Comparison of ENCODE assay signal across 18 cellular contexts in genomic region chr9:34079181-34079580, GRCh38. TPM values are rescaled to one million over a fixed set of nuclear protein-coding genes. Genes with fewer than 3 reads are reported as not detected.
A peak's percentile ranks its signal among the peaks of the same experiment; 100 is the strongest.
DNase-seq lines count a peak whose midpoint lies in the region; ATAC-seq and TF ChIP-seq lines count a peak whose summit lies in the region.
"Had no signal": no experiment of that assay in that cellular context is flagged by ENCODE, and none has a peak within 500 bp of the region (broad histone marks: within the 10 kb centered on the region; RNA-seq: fewer than 3 reads in every experiment).

No MANE protein-coding gene starts in this region.

- intact Hi-C loops in Caco-2 (cut with micrococcal nuclease; ENCODE audit: unreplicated experiment), result no loop called here

- H3K27me3 Mint-ChIP-seq in Caco-2 (ENCODE audit: insufficient read depth, unreplicated experiment), result no peaks in the 10 kb centered on the region

- TF ChIP-seq CTCF in Caco-2 (IDR thresholded peaks at IDR 0.05; ENCODE audit: insufficient read depth in 1 of 2, low read depth in 1 of 2, low read length in 1 of 2, severe bottlenecking in 1 of 2, unreplicated experiment in 1 of 2), result no peak
- TF ChIP-seq CTCF in astrocyte of the spinal cord (IDR thresholded peaks at IDR 0.05; ENCODE audit: low read depth, low read length), result no peak

- peaks cover 4% of the 10 kb centered on the region for H3K36me3 Mint-ChIP-seq in Caco-2 (ENCODE audit: insufficient read depth, unreplicated experiment)
- no peaks in the 10 kb centered on the region for H3K36me3 Mint-ChIP-seq in activated naive CD4-positive, alpha-beta T cell treated with anti-CD3 and anti-CD28 coated beads, Interleukin-2, amount 50 U/mL, for 72 hours

- DNase-seq in Caco-2 (peak; percentile 37 to 51), HS-5 (ENCODE audit: low read depth) (peak; percentile 61), astrocyte of the spinal cord (ENCODE audit: low read depth, low spot score) (peak; percentile 27), iris pigment epithelial cell (ENCODE audit: low read depth) (peak; percentile 79), NCI-H1694 treated with DMSO at 0.1 percent for 48 hours (lab: John Stamatoyannopoulos, UW) (no peak)
- no peak for DNase-seq in activated naive CD4-positive, alpha-beta T cell treated with anti-CD3 and anti-CD28 coated beads, Interleukin-2, amount 50 U/mL, for 72 hours (ENCODE audit: low spot score in 2 of 2)
- DNase-seq: activated gamma-delta T cell treated with Interleukin-2 at 50 U/mL for 16 hours; DND-41; NCI-H446 treated with DMSO at 0.1 percent for 48 hours; RPMI8226; stimulated activated CD4-positive, alpha-beta T cell treated with anti-CD3 and anti-CD28 coated beads, Interleukin-1b, Interleukin-23, amount 100 ng/mL, for 48 hours; stimulated activated naive CD8-positive, alpha-beta T cell treated with anti-CD3 and anti-CD28 coated beads, Interleukin-15, Interleukin-2, amounts not matched to agents 100 U/mL and 50 U/mL, for 24 hours had no signal

- no peaks in the 10 kb centered on the region for H3K36me3 ChIP-seq in Caco-2 (ENCODE audit: control insufficient read depth, insufficient read depth, low read length)
- H3K36me3 ChIP-seq: cardiac muscle cell, prostate gland had no signal

- POLR2A ChIA-PET in Caco-2 (lab: Charles Lee), result no interaction called here

- no peak overlapping the region for H3K27ac Mint-ChIP-seq in Caco-2 (ENCODE audit: unreplicated experiment)
- peak overlapping the region in 1 of 2 donors; percentile 72 for H3K27ac Mint-ChIP-seq in activated naive CD4-positive, alpha-beta T cell treated with anti-CD3 and anti-CD28 coated beads, Interleukin-2, amount 50 U/mL, for 72 hours
- H3K27ac Mint-ChIP-seq: B cell; T-helper 2 cell treated with Interferon-gamma antibody and Interleukin-4, amounts not matched to agents 5 μg/mL and 100 μg/mL, for 36 hours had no signal

- no TSS peak for BruUV-seq in Caco-2 (replicated peaks; lab: Mats Ljungman, UMichigan)

- H3K4me3 ChIP-seq in Caco-2 (ENCODE audit: low read depth, low read length) (no peak overlapping the region), astrocyte of the spinal cord (ENCODE audit: low read depth, low read length) (no peak overlapping the region)
- H3K4me3 ChIP-seq: cardiac muscle cell, prostate gland had no signal

- no peaks in the 10 kb centered on the region for H3K9me3 ChIP-seq in Caco-2
- H3K9me3 ChIP-seq: prostate gland had no signal

- ATAC-seq in GM19452 (IDR thresholded peaks at IDR 0.05; ENCODE audit: unreplicated experiment), result no peak
- ATAC-seq in activated naive CD4-positive, alpha-beta T cell treated with anti-CD3 and anti-CD28 coated beads, Interleukin-2, amount 50 U/mL, for 72 hours, result no peak
- ATAC-seq in HG02642 (IDR thresholded peaks at IDR 0.05; ENCODE audit: poor library complexity, unreplicated experiment), result no peak
- ATAC-seq: stimulated activated naive CD8-positive, alpha-beta T cell treated with anti-CD3 and anti-CD28 coated beads, Interleukin-15, Interleukin-2, amounts not matched to agents 100 U/mL and 50 U/mL, for 24 hours had no signal

- CTCF ChIA-PET in Caco-2 (lab: Charles Lee), result no interaction called here

- no peaks in the 10 kb centered on the region; the same call in 1 of the 2 replicates for H3K4me1 ChIP-seq in Caco-2
- H3K4me1 ChIP-seq: prostate gland had no signal

- in situ Hi-C loops in astrocyte of the spinal cord (cut with HindIII; ENCODE audit: low sequenced_read_pairs), result no loop called here

- H3K4me3 Mint-ChIP-seq in Caco-2 (ENCODE audit: unreplicated experiment), result no peak overlapping the region
- H3K4me3 Mint-ChIP-seq: B cell; T-helper 2 cell treated with Interferon-gamma antibody and Interleukin-4, amounts not matched to agents 5 μg/mL and 100 μg/mL, for 36 hours had no signal

- no peaks in the 10 kb centered on the region for H3K9me3 Mint-ChIP-seq in Caco-2 (ENCODE audit: unreplicated experiment)
- no peaks in the 10 kb centered on the region for H3K9me3 Mint-ChIP-seq in activated naive CD4-positive, alpha-beta T cell treated with anti-CD3 and anti-CD28 coated beads, Interleukin-2, amount 50 U/mL, for 72 hours
- H3K9me3 Mint-ChIP-seq: T-helper 2 cell treated with Interferon-gamma antibody and Interleukin-4, amounts not matched to agents 5 μg/mL and 100 μg/mL, for 36 hours had no signal

- H3K4me1 Mint-ChIP-seq in Caco-2 (ENCODE audit: low read depth, unreplicated experiment), result peaks cover 4% of the 10 kb centered on the region
- H3K4me1 Mint-ChIP-seq: B cell had no signal

- H3K27me3 ChIP-seq in Caco-2 (replicated peaks; ENCODE audit: control insufficient read depth, insufficient read depth, low read length), result no peaks in the 10 kb centered on the region
- H3K27me3 ChIP-seq: cardiac muscle cell had no signal

RNA-seq across cellular contexts. Expression of gene UBAP2, which starts 30.5 kb away (rescaled TPM):
- 87.5 and 96.2 TPM in 2 replicates for total RNA-seq in Caco-2 (2022)
- total RNA-seq in activated naive CD4-positive, alpha-beta T cell treated with anti-CD3 and anti-CD28 coated beads, Interleukin-2, amount 50 U/mL, for 72 hours, result 10 to 100 TPM; 48.2 to 50.3 TPM

RNA-seq across cellular contexts. Expression of gene DCAF12, which starts 47.3 kb away (rescaled TPM):
- total RNA-seq in Caco-2 (2022), result 33.0 and 34.1 TPM in 2 replicates
- 10 to 100 TPM; 35.1 to 42.4 TPM for total RNA-seq in activated naive CD4-positive, alpha-beta T cell treated with anti-CD3 and anti-CD28 coated beads, Interleukin-2, amount 50 U/mL, for 72 hours

Comparison
In these comparisons a context has a peak if more than half of its experiments do, and no peak if none do; other contexts are left out.
1. DNase-seq: peak in Caco-2 (2 of 2), HS-5 (single experiment), astrocyte of the spinal cord (single experiment) and iris pigment epithelial cell (single experiment); none in activated naive CD4-positive, alpha-beta T cell treated with anti-CD3 and anti-CD28 coated beads, Interleukin-2, amount 50 U/mL, for 72 hours (0 of 2) and NCI-H1694 treated with DMSO at 0.1 percent for 48 hours (single experiment).